ENCODE assay signal across 25 cellular contexts in genomic region chr2:149828506-149829210, GRCh38.
"Had no signal": no experiment of that assay in that cellular context is flagged by ENCODE, and none has a peak within 500 bp of the region (broad histone marks: within the 10 kb centered on the region; RNA-seq: fewer than 3 reads in every experiment).

No MANE protein-coding gene starts in this region.

- H3K4me1 ChIP-seq: foreskin keratinocyte, heart left ventricle, parathyroid adenoma, psoas muscle, sigmoid colon, tibial artery, upper lobe of right lung had no signal

- H2AFZ ChIP-seq: parathyroid adenoma had no signal

- DNase-seq: activated CD4-positive, alpha-beta memory T cell treated with anti-CD3 and anti-CD28 coated beads for 36 hours; activated CD4-positive, alpha-beta T cell treated with anti-CD3 and anti-CD28 coated beads, Interleukin-2, amount 10 ng/mL, durations not matched to agents 24 days and 14 days; activated CD4-positive, CD25-positive, alpha-beta regulatory T cell treated with anti-CD3 and anti-CD28 coated beads, Interleukin-2, amount 50 U/mL, for 72 hours; activated CD8-positive, alpha-beta memory T cell treated with anti-CD3 and anti-CD28 coated beads, Interleukin-2, amount 50 U/mL, for 48 hours; activated gamma-delta T cell treated with Interleukin-2 at 50 U/mL for 16 hours; activated naive CD4-positive, alpha-beta T cell treated with anti-CD3 and anti-CD28 coated beads, Interleukin-2, amount 50 U/mL, for 16 hours; activated T-cell treated with anti-CD3 and anti-CD28 coated beads, Interleukin-2, amount 50 U/mL, for 24 hours; central memory CD4-positive, alpha-beta T cell; endodermal cell; foreskin keratinocyte; heart left ventricle; hypothalamus; immature natural killer cell; naive thymus-derived CD8-positive, alpha-beta T cell; occipital lobe; psoas muscle; sigmoid colon; stimulated activated CD4-positive, alpha-beta T cell treated with anti-CD3 and anti-CD28 coated beads, Interleukin-15, amount 100 ng/mL, for 24 hours; stimulated activated CD4-positive, alpha-beta T cell treated with anti-CD3 and anti-CD28 coated beads, Interleukin-2, amount 100 ng/mL, for 24 hours; stimulated activated naive CD4-positive, alpha-beta T cell; tibial artery; upper lobe of right lung had no signal

- H3K79me2 ChIP-seq: parathyroid adenoma had no signal

- ATAC-seq: esophagus mucosa; foreskin keratinocyte; heart left ventricle; naive thymus-derived CD8-positive, alpha-beta T cell; psoas muscle; upper lobe of right lung had no signal

- H3K9ac ChIP-seq: parathyroid adenoma had no signal

- H3K27ac ChIP-seq: foreskin keratinocyte, heart left ventricle, parathyroid adenoma, psoas muscle, sigmoid colon, suprapubic skin, tibial artery, upper lobe of right lung had no signal

- H3K27me3 ChIP-seq: foreskin keratinocyte, heart left ventricle, sigmoid colon, suprapubic skin, tibial artery, upper lobe of right lung had no signal

- H3K36me3 ChIP-seq: heart left ventricle, sigmoid colon, suprapubic skin, tibial artery, upper lobe of right lung had no signal

- H3K4me3 ChIP-seq: heart left ventricle, psoas muscle, sigmoid colon, suprapubic skin, tibial artery, upper lobe of right lung had no signal

- H3K9me3 ChIP-seq: psoas muscle, sigmoid colon, suprapubic skin, tibial artery, upper lobe of right lung had no signal
